Comparison of ENCODE assay signal across 1 cellular context in the genomic region with DNA sequence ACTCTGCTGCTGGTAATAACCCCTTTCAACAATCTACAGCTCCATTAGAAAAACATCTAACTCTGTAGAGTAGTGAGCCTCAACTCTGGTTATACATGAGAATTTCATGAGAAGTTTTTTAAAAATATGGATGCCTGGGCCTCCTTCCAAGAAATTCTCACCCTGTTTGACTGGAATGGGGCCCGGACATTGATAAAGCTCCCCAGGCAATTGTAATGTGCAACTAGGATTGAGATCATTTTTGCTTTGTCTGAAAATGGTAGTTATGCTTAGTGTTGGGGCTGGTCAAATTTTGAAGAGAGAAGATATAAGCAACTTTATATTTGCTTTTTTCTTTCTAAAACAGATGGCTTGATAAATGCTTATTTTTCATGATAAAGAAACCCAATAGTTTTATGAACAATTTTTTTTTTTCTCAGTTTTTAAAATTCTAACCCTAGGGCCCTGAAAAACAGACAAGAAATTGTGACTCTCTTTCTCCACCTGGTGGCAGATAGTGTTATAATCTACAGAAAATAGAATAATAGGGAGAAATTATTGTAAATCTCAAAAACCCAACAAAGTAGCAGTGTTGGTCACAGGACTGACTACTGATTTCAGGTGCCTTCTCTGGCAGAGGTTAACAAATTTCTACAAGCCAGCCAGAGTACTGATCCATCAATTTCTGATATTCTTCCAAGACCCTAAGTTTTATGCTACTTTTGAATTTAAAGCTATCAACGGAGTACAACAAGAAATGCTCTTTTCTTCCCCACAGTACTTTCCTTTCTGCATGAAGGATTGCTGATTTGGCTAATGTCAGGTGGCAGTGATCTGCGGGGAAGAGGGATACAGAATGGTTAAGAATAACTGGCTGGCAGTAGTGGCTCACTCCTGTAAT.
TF ChIP-seq lines count a peak whose summit lies in the region.

No MANE protein-coding gene starts in this region.

TF ChIP-seq in K562, 482 proteins besides CTCF, POLR2A, EP300 and RAD21 (continued from another document):
- TF ChIP-seq, protein P1, sequence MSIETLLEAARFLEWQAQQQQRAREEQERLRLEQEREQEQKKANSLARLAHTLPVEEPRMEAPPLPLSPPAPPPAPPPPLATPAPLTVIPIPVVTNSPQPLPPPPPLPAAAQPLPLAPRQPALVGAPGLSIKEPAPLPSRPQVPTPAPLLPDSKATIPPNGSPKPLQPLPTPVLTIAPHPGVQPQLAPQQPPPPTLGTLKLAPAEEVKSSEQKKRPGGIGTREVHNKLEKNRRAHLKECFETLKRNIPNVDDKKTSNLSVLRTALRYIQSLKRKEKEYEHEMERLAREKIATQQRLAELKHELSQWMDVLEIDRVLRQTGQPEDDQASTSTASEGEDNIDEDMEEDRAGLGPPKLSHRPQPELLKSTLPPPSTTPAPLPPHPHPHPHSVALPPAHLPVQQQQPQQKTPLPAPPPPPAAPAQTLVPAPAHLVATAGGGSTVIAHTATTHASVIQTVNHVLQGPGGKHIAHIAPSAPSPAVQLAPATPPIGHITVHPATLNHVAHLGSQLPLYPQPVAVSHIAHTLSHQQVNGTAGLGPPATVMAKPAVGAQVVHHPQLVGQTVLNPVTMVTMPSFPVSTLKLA (conservative IDR thresholded peaks at IDR 0.05): no peak
- TF ChIP-seq DPF2 (IDR thresholded peaks at IDR 0.05): no peak
- TF ChIP-seq, protein P2, sequence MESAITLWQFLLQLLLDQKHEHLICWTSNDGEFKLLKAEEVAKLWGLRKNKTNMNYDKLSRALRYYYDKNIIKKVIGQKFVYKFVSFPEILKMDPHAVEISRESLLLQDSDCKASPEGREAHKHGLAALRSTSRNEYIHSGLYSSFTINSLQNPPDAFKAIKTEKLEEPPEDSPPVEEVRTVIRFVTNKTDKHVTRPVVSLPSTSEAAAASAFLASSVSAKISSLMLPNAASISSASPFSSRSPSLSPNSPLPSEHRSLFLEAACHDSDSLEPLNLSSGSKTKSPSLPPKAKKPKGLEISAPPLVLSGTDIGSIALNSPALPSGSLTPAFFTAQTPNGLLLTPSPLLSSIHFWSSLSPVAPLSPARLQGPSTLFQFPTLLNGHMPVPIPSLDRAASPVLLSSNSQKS (CRISPR knock-in tag; IDR thresholded peaks at IDR 0.05): no peak
- TF ChIP-seq, protein P3, sequence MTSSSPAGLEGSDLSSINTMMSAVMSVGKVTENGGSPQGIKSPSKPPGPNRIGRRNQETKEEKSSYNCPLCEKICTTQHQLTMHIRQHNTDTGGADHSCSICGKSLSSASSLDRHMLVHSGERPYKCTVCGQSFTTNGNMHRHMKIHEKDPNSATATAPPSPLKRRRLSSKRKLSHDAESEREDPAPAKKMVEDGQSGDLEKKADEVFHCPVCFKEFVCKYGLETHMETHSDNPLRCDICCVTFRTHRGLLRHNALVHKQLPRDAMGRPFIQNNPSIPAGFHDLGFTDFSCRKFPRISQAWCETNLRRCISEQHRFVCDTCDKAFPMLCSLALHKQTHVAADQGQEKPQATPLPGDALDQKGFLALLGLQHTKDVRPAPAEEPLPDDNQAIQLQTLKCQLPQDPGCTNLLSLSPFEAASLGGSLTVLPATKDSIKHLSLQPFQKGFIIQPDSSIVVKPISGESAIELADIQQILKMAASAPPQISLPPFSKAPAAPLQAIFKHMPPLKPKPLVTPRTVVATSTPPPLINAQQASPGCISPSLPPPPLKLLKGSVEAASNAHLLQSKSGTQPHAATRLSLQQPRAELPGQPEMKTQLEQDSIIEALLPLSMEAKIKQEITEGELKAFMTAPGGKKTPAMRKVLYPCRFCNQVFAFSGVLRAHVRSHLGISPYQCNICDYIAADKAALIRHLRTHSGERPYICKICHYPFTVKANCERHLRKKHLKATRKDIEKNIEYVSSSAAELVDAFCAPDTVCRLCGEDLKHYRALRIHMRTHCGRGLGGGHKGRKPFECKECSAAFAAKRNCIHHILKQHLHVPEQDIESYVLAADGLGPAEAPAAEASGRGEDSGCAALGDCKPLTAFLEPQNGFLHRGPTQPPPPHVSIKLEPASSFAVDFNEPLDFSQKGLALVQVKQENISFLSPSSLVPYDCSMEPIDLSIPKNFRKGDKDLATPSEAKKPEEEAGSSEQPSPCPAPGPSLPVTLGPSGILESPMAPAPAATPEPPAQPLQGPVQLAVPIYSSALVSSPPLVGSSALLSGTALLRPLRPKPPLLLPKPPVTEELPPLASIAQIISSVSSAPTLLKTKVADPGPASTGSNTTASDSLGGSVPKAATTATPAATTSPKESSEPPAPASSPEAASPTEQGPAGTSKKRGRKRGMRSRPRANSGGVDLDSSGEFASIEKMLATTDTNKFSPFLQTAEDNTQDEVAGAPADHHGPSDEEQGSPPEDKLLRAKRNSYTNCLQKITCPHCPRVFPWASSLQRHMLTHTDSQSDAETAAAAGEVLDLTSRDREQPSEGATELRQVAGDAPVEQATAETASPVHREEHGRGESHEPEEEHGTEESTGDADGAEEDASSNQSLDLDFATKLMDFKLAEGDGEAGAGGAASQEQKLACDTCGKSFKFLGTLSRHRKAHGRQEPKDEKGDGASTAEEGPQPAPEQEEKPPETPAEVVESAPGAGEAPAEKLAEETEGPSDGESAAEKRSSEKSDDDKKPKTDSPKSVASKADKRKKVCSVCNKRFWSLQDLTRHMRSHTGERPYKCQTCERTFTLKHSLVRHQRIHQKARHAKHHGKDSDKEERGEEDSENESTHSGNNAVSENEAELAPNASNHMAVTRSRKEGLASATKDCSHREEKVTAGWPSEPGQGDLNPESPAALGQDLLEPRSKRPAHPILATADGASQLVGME (CRISPR knock-in tag; IDR thresholded peaks at IDR 0.05): no peak
- TF ChIP-seq, protein P4, sequence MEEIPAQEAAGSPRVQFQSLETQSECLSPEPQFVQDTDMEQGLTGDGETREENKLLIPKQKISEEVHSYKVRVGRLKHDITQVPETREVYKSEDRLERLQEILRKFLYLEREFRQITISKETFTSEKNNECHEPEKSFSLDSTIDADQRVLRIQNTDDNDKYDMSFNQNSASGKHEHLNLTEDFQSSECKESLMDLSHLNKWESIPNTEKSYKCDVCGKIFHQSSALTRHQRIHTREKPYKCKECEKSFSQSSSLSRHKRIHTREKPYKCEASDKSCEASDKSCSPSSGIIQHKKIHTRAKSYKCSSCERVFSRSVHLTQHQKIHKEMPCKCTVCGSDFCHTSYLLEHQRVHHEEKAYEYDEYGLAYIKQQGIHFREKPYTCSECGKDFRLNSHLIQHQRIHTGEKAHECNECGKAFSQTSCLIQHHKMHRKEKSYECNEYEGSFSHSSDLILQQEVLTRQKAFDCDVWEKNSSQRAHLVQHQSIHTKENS (CRISPR knock-in tag; IDR thresholded peaks at IDR 0.05): no peak
- no peak for TF ChIP-seq ZNF707 (CRISPR knock-in tag; conservative IDR thresholded peaks at IDR 0.05)
- TF ChIP-seq SAFB (IDR thresholded peaks at IDR 0.05; ENCODE audit: borderline replicate concordance, low read depth, low read length): no peak
